Comparison of ENCODE assay signal across 1 cellular context in genomic region chr9:117487555-117488175, GRCh38.
TF ChIP-seq lines count a peak whose summit lies in the region.

No MANE protein-coding gene starts in this region.

TF ChIP-seq in HepG2, 621 proteins besides CTCF, POLR2A, EP300 and RAD21 (continued from another document):
- TF ChIP-seq ADNP (CRISPR knock-in tag; IDR thresholded peaks at IDR 0.05) (no peak), HMGA1 (CRISPR knock-in tag; conservative IDR thresholded peaks at IDR 0.05) (no peak), ONECUT2 (CRISPR knock-in tag; IDR thresholded peaks at IDR 0.05) (no peak), EHMT2 (IDR thresholded peaks at IDR 0.05; ENCODE audit: borderline replicate concordance, low read depth, low read length) (peak; percentile 83; the same call in 1 of the 2 replicates), ZNF839 (CRISPR knock-in tag; IDR thresholded peaks at IDR 0.05; ENCODE audit: borderline replicate concordance) (peak; percentile 57; the same call in 1 of the 2 replicates), ZNF607 (CRISPR knock-in tag; IDR thresholded peaks at IDR 0.05; ENCODE audit: borderline replicate concordance) (no peak; the same call in 1 of the 2 replicates), ZNF720 (CRISPR knock-in tag; IDR thresholded peaks at IDR 0.05) (no peak), ZBTB26 (CRISPR knock-in tag; IDR thresholded peaks at IDR 0.05; ENCODE audit: borderline replicate concordance) (peak; percentile 77), TBP (CRISPR knock-in tag; IDR thresholded peaks at IDR 0.05) (no peak), HMGXB4 (CRISPR knock-in tag; IDR thresholded peaks at IDR 0.05; ENCODE audit: borderline replicate concordance in 1 of 2, low read depth in 1 of 2) (peak; percentile 89 to 95), ZNF20 (CRISPR knock-in tag; IDR thresholded peaks at IDR 0.05) (no peak), TBL1XR1 (IDR thresholded peaks at IDR 0.05; ENCODE audit: borderline replicate concordance, low read length, partially characterized antibody) (no peak), SNAPC4 (CRISPR knock-in tag; IDR thresholded peaks at IDR 0.05) (no peak), MEIS2 (CRISPR knock-in tag; IDR thresholded peaks at IDR 0.05) (peak; percentile 80; the same call in 1 of the 2 replicates), GPBP1L1 (CRISPR knock-in tag; IDR thresholded peaks at IDR 0.05) (no peak), SMAD1 (CRISPR knock-in tag; IDR thresholded peaks at IDR 0.05; ENCODE audit: borderline replicate concordance, low read depth) (peak; percentile 49; the same call in 1 of the 2 replicates), ZNF800 (CRISPR knock-in tag; IDR thresholded peaks at IDR 0.05) (no peak; the same call in 1 of the 2 replicates), RFXAP (CRISPR knock-in tag; IDR thresholded peaks at IDR 0.05; ENCODE audit: borderline replicate concordance) (peak; percentile 63; the same call in 1 of the 2 replicates), ZNF850 (CRISPR knock-in tag; conservative IDR thresholded peaks at IDR 0.05) (no peak), TRIM22 (IDR thresholded peaks at IDR 0.05) (no peak), ZNF318 (CRISPR knock-in tag; IDR thresholded peaks at IDR 0.05) (0 out of 2 replicates have a peak, but pooled peaks have one; percentile 46), RNF2 (conservative IDR thresholded peaks at IDR 0.05; ENCODE audit: low read depth) (no peak), EED (CRISPR knock-in tag; IDR thresholded peaks at IDR 0.05) (no peak), SOX13 (IDR thresholded peaks at IDR 0.05) (no peak), SOX13 (CRISPR knock-in tag; conservative IDR thresholded peaks at IDR 0.05 in 1 of 2, IDR thresholded peaks at IDR 0.05 in 1 of 2) (no peak), CREB1 (IDR thresholded peaks at IDR 0.05) (no peak), CREB1 (CRISPR knock-in tag; IDR thresholded peaks at IDR 0.05) (peak; percentile 36; the same call in 1 of the 2 replicates), RORA (CRISPR knock-in tag; IDR thresholded peaks at IDR 0.05) (no peak), THAP8 (CRISPR knock-in tag; IDR thresholded peaks at IDR 0.05; ENCODE audit: borderline replicate concordance) (no peak)
